ENCODE assay signal across 16 cellular contexts in the genomic region with DNA sequence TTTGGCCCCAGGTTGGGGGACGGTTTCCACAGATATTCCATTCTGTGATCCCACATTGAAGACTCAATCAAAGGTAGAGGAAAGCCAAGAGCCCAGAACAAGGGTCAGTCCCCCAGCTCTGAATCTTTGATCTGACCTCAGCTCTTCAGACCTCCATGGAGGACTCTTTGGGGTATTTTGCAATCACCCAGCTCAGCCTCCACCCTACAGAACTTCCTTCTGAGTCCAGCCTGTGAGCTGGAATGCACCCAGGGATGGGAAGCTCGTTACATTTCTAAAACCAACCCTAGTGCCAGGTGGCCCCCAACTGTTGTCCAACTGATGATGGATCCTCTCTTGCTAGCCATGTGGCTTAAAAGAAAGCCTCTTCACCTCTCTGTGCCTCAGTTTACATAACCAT.
A peak's percentile ranks its signal among the peaks of the same experiment; 100 is the strongest.
DNase-seq lines count a peak whose midpoint lies in the region; ATAC-seq, FAIRE-seq and TF ChIP-seq lines count a peak whose summit lies in the region.
"Had no signal": no experiment of that assay in that cellular context is flagged by ENCODE, and none has a peak within 500 bp of the region (broad histone marks: within the 10 kb centered on the region; RNA-seq: fewer than 3 reads in every experiment).

No MANE protein-coding gene starts in this region.

- H3K9me3 ChIP-seq in H1 (ENCODE audit: insufficient read depth in 2 of 2, low read depth in 1 of 2, low read length in 1 of 2): no peaks in the 10 kb centered on the region
- H3K9me3 ChIP-seq in suprapubic skin: no peaks in the 10 kb centered on the region

- ATAC-seq in SK-N-SH treated with all-trans-retinoic acid at 6 μM for 48 hours (no peak), GM21367 (IDR thresholded peaks at IDR 0.05; ENCODE audit: unreplicated experiment) (no peak)

- no peaks in the 10 kb centered on the region for H3K36me3 ChIP-seq in H1 (ENCODE audit: control insufficient read depth in 2 of 4, insufficient read depth in 4 of 4, low read length in 3 of 4)
- H3K36me3 ChIP-seq in suprapubic skin: no peaks in the 10 kb centered on the region

- TF ChIP-seq EP300 in H1 (IDR thresholded peaks at IDR 0.05; ENCODE audit: borderline replicate concordance in 1 of 2, low read depth in 2 of 2, low read length in 2 of 2) (no peak), suprapubic skin (IDR thresholded peaks at IDR 0.05) (no peak)

- 0 out of 2 replicates have a peak overlapping the region, but pooled peaks have one; percentile 35 for H2BK5ac ChIP-seq in H1 (ENCODE audit: low read depth, low read length)

- FAIRE-seq in H1 (lab: Jason Lieb, UNC): no peak
- FAIRE-seq: G401.6, GM12892 had no signal

- CTCF ChIA-PET in H1 (lab: Charles Lee; ENCODE audit: partially characterized antibody): interaction anchor here (0.8 to 1.8 kb wide), 5 partner anchors 8 to 93 kb away, joined by 3 to 6 read pairs (median 4); no protein-coding TSS in a partner anchor

- H3K4me3 ChIP-seq in H1 (ENCODE audit: extremely low read depth in 1 of 4, insufficient read depth in 2 of 4, low read depth in 3 of 4, low read length in 4 of 4): no peak overlapping the region
- H3K4me3 ChIP-seq in fibroblast of the aortic adventitia (ENCODE audit: low read depth, low read length): no peak overlapping the region
- no peak overlapping the region for H3K4me3 ChIP-seq in suprapubic skin

- H3K4me1 ChIP-seq in H1 (replicated peaks in 1 of 4; ENCODE audit: control insufficient read depth in 3 of 4, insufficient read depth in 4 of 4, low read length in 3 of 4) (peaks cover 0 to 15% (median 8%) of the 10 kb centered on the region in 4 experiments; a peak in 5 of 7 replicates), suprapubic skin (peaks cover 25% of the 10 kb centered on the region)

- H3K18ac ChIP-seq in H1 (ENCODE audit: extremely low read depth, low read length): no peak overlapping the region

- H4K8ac ChIP-seq in H1 (ENCODE audit: extremely low read depth, insufficient read depth, low read length): no peak overlapping the region

- no peaks in the 10 kb centered on the region for H3K79me1 ChIP-seq in H1 (ENCODE audit: low read depth, low read length)

- TF ChIP-seq RAD21 in H1 (IDR thresholded peaks at IDR 0.05 in 1 of 2, conservative IDR thresholded peaks at IDR 0.05 in 1 of 2; ENCODE audit: low read depth in 2 of 2, low read length in 2 of 2): no peak

- H3K9ac ChIP-seq in H1 (replicated peaks in 1 of 4; ENCODE audit: extremely low read depth in 1 of 4, low read depth in 3 of 4, low read length in 3 of 4): no peak overlapping the region; a peak in 1 of 7 replicates

- H4K20me1 ChIP-seq in H1 (replicated peaks in 1 of 2; ENCODE audit: control insufficient read depth in 1 of 2, insufficient read depth in 2 of 2, low read length in 2 of 2): peaks cover 0 to 5% of the 10 kb centered on the region in 2 experiments

- H3K4me2 ChIP-seq in H1 (ENCODE audit: insufficient read depth in 1 of 2, low read depth in 2 of 2, low read length in 2 of 2): no peak overlapping the region

- H3K23me2 ChIP-seq in H1 (ENCODE audit: low read depth, low read length): peaks cover 14% of the 10 kb centered on the region; the same call in 1 of the 2 replicates

- TF ChIP-seq CTCF in H1 (IDR thresholded peaks at IDR 0.05; ENCODE audit: control extremely low read depth in 1 of 3, insufficient read depth in 1 of 3, low read depth in 1 of 3, low read length in 3 of 3): no peak
- TF ChIP-seq CTCF in fibroblast of the aortic adventitia (IDR thresholded peaks at IDR 0.05; ENCODE audit: insufficient read depth, low read length): no peak
- no peak for TF ChIP-seq CTCF in suprapubic skin (IDR thresholded peaks at IDR 0.05)

- H3K4ac ChIP-seq in H1 (replicated peaks; ENCODE audit: insufficient read length, low read depth, low read length): no peak overlapping the region

- H2BK12ac ChIP-seq in H1 (ENCODE audit: low read depth, low read length): peak overlapping the region; percentile 3; the same call in 1 of the 2 replicates

- H3K27me3 ChIP-seq in H1 (replicated peaks in 1 of 4; ENCODE audit: control insufficient read depth in 3 of 4, extremely low read depth in 1 of 4, insufficient read depth in 3 of 4, low read length in 3 of 4): no peaks in the 10 kb centered on the region; a peak in 2 of 7 replicates
- no peaks in the 10 kb centered on the region for H3K27me3 ChIP-seq in suprapubic skin

- H3K79me2 ChIP-seq in H1 (ENCODE audit: control insufficient read depth in 1 of 2, insufficient read depth in 2 of 2, low read length in 2 of 2): no peaks in the 10 kb centered on the region

- no peak overlapping the region for H2AFZ ChIP-seq in H1 (ENCODE audit: low read length)

- DNase-seq in AG20443 (ENCODE audit: low spot score) (peak; percentile 25), H1 (ENCODE audit: low read depth in 1 of 2, low spot score in 2 of 2) (no peak), fibroblast of the aortic adventitia (ENCODE audit: low read depth) (peak; percentile 32), suprapubic skin (ENCODE audit: low spot score in 2 of 2) (no peak), COLO829 (ENCODE audit: low spot score) (no peak)
- DNase-seq: 8988T; C1 segment of cervical spinal cord; CD4-positive, alpha-beta T cell; DMS79; EL; H9; KG1 had no signal

- no peak overlapping the region for H2BK20ac ChIP-seq in H1 (ENCODE audit: low read length)

- no peak overlapping the region for H3K23ac ChIP-seq in H1 (ENCODE audit: insufficient read length)

- POLR2A ChIA-PET in H1 (lab: Charles Lee; ENCODE audit: partially characterized antibody): interaction anchor here (1.4 kb wide), 1 partner anchor 11 kb away, joined by 3 read pairs; no protein-coding TSS in a partner anchor

- H3K14ac ChIP-seq in H1 (ENCODE audit: insufficient read length): no peak overlapping the region

- H2BK15ac ChIP-seq in H1 (ENCODE audit: low read length): 0 out of 2 replicates have a peak overlapping the region, but pooled peaks have one; percentile 2

- no peak overlapping the region for H4K5ac ChIP-seq in H1 (ENCODE audit: insufficient read length, low read depth, low read length)

- 89% methylated on average over 2 of the region's 2 CpGs; no CpG with 5 or more reads in 1 of the 2 experiments for WGBS in H1 (ENCODE audit: extremely low coverage in 1 of 2, insufficient coverage in 1 of 2, insufficient read length in 1 of 2, insufficient replicate concordance in 2 of 2, low coverage in 1 of 2, low lambda C conversion rate in 2 of 2, missing lambda C conversion rate in 1 of 2), 2 experiments
- 80% methylated on average over 2 of the region's 2 CpGs for WGBS in suprapubic skin

- no peak overlapping the region for H2BK120ac ChIP-seq in H1 (replicated peaks; ENCODE audit: low read depth, low read length)

- 0 out of 2 replicates have a peak overlapping the region, but pooled peaks have one; percentile 11 for H2AK5ac ChIP-seq in H1 (ENCODE audit: low read depth, low read length)

- H3K56ac ChIP-seq in H1 (replicated peaks; ENCODE audit: insufficient read length, low read depth, low read length): no peak overlapping the region

- TF ChIP-seq POLR2A in H1 (IDR thresholded peaks at IDR 0.05; ENCODE audit: control extremely low read depth in 1 of 2, low read depth in 2 of 2, low read length in 2 of 2) (no peak), suprapubic skin (IDR thresholded peaks at IDR 0.05) (no peak)

- H3K27ac ChIP-seq in H1 (ENCODE audit: low read depth, low read length) (no peak overlapping the region), suprapubic skin (peak overlapping the region; percentile 73)

- no peak overlapping the region for H4K91ac ChIP-seq in H1 (replicated peaks; ENCODE audit: insufficient read length, low read length)

TF ChIP-seq in H1, 55 proteins besides CTCF, POLR2A, EP300 and RAD21 (continues in another document):
- TF ChIP-seq NRF1 (IDR thresholded peaks at IDR 0.05; ENCODE audit: low read depth, low read length) (no peak), POU5F1 (IDR thresholded peaks at IDR 0.05; ENCODE audit: low read depth, low read length) (no peak), RBBP5 (IDR thresholded peaks at IDR 0.05; ENCODE audit: borderline replicate concordance, low read depth, low read length) (no peak), CHD2 (IDR thresholded peaks at IDR 0.05; ENCODE audit: low read length) (no peak), TCF12 (IDR thresholded peaks at IDR 0.05; ENCODE audit: low read depth, low read length) (no peak), CHD1 (IDR thresholded peaks at IDR 0.05; ENCODE audit: low read depth, low read length) (no peak), SAP30 (IDR thresholded peaks at IDR 0.05; ENCODE audit: insufficient read depth, insufficient replicate concordance, low read length) (no peak), MAFK (IDR thresholded peaks at IDR 0.05; ENCODE audit: low read depth, low read length) (no peak), KDM4A (IDR thresholded peaks at IDR 0.05; ENCODE audit: low read depth, low read length, severe bottlenecking) (no peak)
- TF ChIP-seq, protein P1, sequence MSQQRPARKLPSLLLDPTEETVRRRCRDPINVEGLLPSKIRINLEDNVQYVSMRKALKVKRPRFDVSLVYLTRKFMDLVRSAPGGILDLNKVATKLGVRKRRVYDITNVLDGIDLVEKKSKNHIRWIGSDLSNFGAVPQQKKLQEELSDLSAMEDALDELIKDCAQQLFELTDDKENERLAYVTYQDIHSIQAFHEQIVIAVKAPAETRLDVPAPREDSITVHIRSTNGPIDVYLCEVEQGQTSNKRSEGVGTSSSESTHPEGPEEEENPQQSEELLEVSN (IDR thresholded peaks at IDR 0.05): no peak

TF ChIP-seq in SK-N-SH treated with all-trans-retinoic acid at 6 μM for 48 hours, 23 proteins besides CTCF, POLR2A, EP300 and RAD21 (continues in another document):
- no peak for TF ChIP-seq GLIS3 (CRISPR knock-in tag; IDR thresholded peaks at IDR 0.05)
- TF ChIP-seq, protein P2, sequence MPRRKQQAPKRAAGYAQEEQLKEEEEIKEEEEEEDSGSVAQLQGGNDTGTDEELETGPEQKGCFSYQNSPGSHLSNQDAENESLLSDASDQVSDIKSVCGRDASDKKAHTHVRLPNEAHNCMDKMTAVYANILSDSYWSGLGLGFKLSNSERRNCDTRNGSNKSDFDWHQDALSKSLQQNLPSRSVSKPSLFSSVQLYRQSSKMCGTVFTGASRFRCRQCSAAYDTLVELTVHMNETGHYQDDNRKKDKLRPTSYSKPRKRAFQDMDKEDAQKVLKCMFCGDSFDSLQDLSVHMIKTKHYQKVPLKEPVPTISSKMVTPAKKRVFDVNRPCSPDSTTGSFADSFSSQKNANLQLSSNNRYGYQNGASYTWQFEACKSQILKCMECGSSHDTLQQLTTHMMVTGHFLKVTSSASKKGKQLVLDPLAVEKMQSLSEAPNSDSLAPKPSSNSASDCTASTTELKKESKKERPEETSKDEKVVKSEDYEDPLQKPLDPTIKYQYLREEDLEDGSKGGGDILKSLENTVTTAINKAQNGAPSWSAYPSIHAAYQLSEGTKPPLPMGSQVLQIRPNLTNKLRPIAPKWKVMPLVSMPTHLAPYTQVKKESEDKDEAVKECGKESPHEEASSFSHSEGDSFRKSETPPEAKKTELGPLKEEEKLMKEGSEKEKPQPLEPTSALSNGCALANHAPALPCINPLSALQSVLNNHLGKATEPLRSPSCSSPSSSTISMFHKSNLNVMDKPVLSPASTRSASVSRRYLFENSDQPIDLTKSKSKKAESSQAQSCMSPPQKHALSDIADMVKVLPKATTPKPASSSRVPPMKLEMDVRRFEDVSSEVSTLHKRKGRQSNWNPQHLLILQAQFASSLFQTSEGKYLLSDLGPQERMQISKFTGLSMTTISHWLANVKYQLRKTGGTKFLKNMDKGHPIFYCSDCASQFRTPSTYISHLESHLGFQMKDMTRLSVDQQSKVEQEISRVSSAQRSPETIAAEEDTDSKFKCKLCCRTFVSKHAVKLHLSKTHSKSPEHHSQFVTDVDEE (CRISPR knock-in tag; IDR thresholded peaks at IDR 0.05): no peak
- TF ChIP-seq ZFP3 (CRISPR knock-in tag; IDR thresholded peaks at IDR 0.05): no peak

Comparison
In these comparisons a context has a peak if more than half of its experiments do, and no peak if none do; other contexts are left out.
1. DNase-seq: peak in AG20443 (single experiment) and fibroblast of the aortic adventitia (single experiment); none in H1 (0 of 2), suprapubic skin (0 of 2) and COLO829 (single experiment).